ENCODE assay signal across 21 cellular contexts in genomic region chr3:55402886-55403605, GRCh38.
A peak's percentile ranks its signal among the peaks of the same experiment; 100 is the strongest.
DNase-seq lines count a peak whose midpoint lies in the region; ATAC-seq and TF ChIP-seq lines count a peak whose summit lies in the region.
"Had no signal": no experiment of that assay in that cellular context is flagged by ENCODE, and none has a peak within 500 bp of the region (broad histone marks: within the 10 kb centered on the region; RNA-seq: fewer than 3 reads in every experiment).

No MANE protein-coding gene starts in this region.

- no peaks in the 10 kb centered on the region for H3K27me3 Mint-ChIP-seq in activated CD8-positive, alpha-beta T cell treated with anti-CD3 and anti-CD28 coated beads for 36 hours
- H3K27me3 Mint-ChIP-seq: activated B cell treated with CpG ODN at 0.5 μM for 24 hours; activated naive CD8-positive, alpha-beta T cell treated with anti-CD3 and anti-CD28 coated beads, Interleukin-2, amount 10 ng/mL, durations not matched to agents 7 days and 5 days; CD4-positive, alpha-beta T cell; T-cell had no signal

- in situ Hi-C loops in astrocyte of the spinal cord (cut with HindIII; ENCODE audit: low sequenced_read_pairs), result no loop called here

- DNase-seq in DMS53 treated with DMSO at 0.1 percent for 48 hours (lab: John Stamatoyannopoulos, UW; ENCODE audit: unreplicated experiment) (peak; percentile 21), NCI-H146 treated with DMSO at 0.1 percent for 48 hours (lab: John Stamatoyannopoulos, UW; ENCODE audit: unreplicated experiment) (peak; percentile 64), astrocyte of the spinal cord (ENCODE audit: low read depth, low spot score) (peak; percentile 26), left lung (no peak), stomach (no peak)
- DNase-seq in activated CD8-positive, alpha-beta T cell treated with anti-CD3 and anti-CD28 coated beads for 36 hours, result no peak
- DNase-seq: activated B cell treated with CpG ODN at 0.5 μM for 24 hours; activated CD8-positive, alpha-beta T cell treated with anti-CD3 and anti-CD28 coated beads, Interleukin-2, amount 10 ng/mL, durations not matched to agents 7 days and 5 days; activated naive CD8-positive, alpha-beta T cell treated with anti-CD3 and anti-CD28 coated beads, Interleukin-2, amount 10 ng/mL, durations not matched to agents 7 days and 5 days; CD4-positive, alpha-beta T cell; effector CD4-positive, alpha-beta T cell; kidney; NCI-H1048; NK-92 treated with Interleukin-12 subunit alpha and Interleukin-12 subunit beta, amount 100 ng/mL, for 24 hours; stimulated activated CD4-positive, alpha-beta T cell treated with anti-CD3 and anti-CD28 coated beads, Interleukin-4, amount 100 ng/mL, for 1 hour; T-cell had no signal

- intact Hi-C loops in left lung (cut with DNase I) (no loop called here), stomach (cut with DNase I; ENCODE audit: low total_unique reads) (no loop called here)
- intact Hi-C loops in activated CD8-positive, alpha-beta T cell treated with anti-CD3 and anti-CD28 coated beads for 36 hours (cut with micrococcal nuclease), result no loop called here

- POLR2A ChIA-PET in activated CD8-positive, alpha-beta T cell treated with anti-CD3 and anti-CD28 coated beads for 36 hours (lab: Charles Lee), result no interaction called here

- no peak for TF ChIP-seq EP300 in stomach (IDR thresholded peaks at IDR 0.05)

- ATAC-seq in left lung (peak; percentile 41), HG03039 (IDR thresholded peaks at IDR 0.05; ENCODE audit: unreplicated experiment) (no peak), HG03432 (IDR thresholded peaks at IDR 0.05; ENCODE audit: unreplicated experiment) (no peak)
- no peak for ATAC-seq in activated CD8-positive, alpha-beta T cell treated with anti-CD3 and anti-CD28 coated beads for 36 hours
- ATAC-seq: activated CD8-positive, alpha-beta T cell treated with anti-CD3 and anti-CD28 coated beads, Interleukin-2, amount 10 ng/mL, durations not matched to agents 7 days and 5 days; Right ventricle myocardium inferior; T-cell had no signal

- H3K36me3 Mint-ChIP-seq in activated CD8-positive, alpha-beta T cell treated with anti-CD3 and anti-CD28 coated beads for 36 hours (ENCODE audit: low read depth), result no peaks in the 10 kb centered on the region
- H3K36me3 Mint-ChIP-seq: activated naive CD8-positive, alpha-beta T cell treated with anti-CD3 and anti-CD28 coated beads, Interleukin-2, amount 10 ng/mL, durations not matched to agents 7 days and 5 days; T-cell had no signal

- no peak overlapping the region for H3K27ac Mint-ChIP-seq in activated CD8-positive, alpha-beta T cell treated with anti-CD3 and anti-CD28 coated beads for 36 hours
- H3K27ac Mint-ChIP-seq: activated B cell treated with CpG ODN at 0.5 μM for 24 hours; activated CD8-positive, alpha-beta T cell treated with anti-CD3 and anti-CD28 coated beads, Interleukin-2, amount 10 ng/mL, durations not matched to agents 7 days and 5 days; activated naive CD8-positive, alpha-beta T cell treated with anti-CD3 and anti-CD28 coated beads, Interleukin-2, amount 10 ng/mL, durations not matched to agents 7 days and 5 days; CD4-positive, alpha-beta T cell; T-cell had no signal

- H3K4me3 ChIP-seq in astrocyte of the spinal cord (ENCODE audit: low read depth, low read length), result no peak overlapping the region
- no peak overlapping the region for H3K4me3 ChIP-seq in left lung
- H3K4me3 ChIP-seq in stomach, result no peak overlapping the region
- H3K4me3 ChIP-seq: cardiac muscle cell, skin epidermis had no signal

- 34 to 63% (median 44%) methylated on average over 4 of the region's 4 CpGs for WGBS in stomach, 5 donors

- H3K9me3 ChIP-seq in left lung, result peaks cover 0 to 15% of the 10 kb centered on the region in 2 donors
- peaks cover 0 to 19% (median 10%) of the 10 kb centered on the region in 4 donors for H3K9me3 ChIP-seq in stomach

- H3K4me1 Mint-ChIP-seq in activated CD8-positive, alpha-beta T cell treated with anti-CD3 and anti-CD28 coated beads for 36 hours (ENCODE audit: low read depth), result no peaks in the 10 kb centered on the region
- H3K4me1 Mint-ChIP-seq: activated B cell treated with CpG ODN at 0.5 μM for 24 hours; activated naive CD8-positive, alpha-beta T cell treated with anti-CD3 and anti-CD28 coated beads, Interleukin-2, amount 10 ng/mL, durations not matched to agents 7 days and 5 days; T-cell had no signal

- TF ChIP-seq POLR2A in stomach (IDR thresholded peaks at IDR 0.05), result no peak

- H3K27me3 ChIP-seq in left lung (no peaks in the 10 kb centered on the region), stomach (no peaks in the 10 kb centered on the region)
- H3K27me3 ChIP-seq: cardiac muscle cell had no signal

- H3K27ac ChIP-seq in left lung (no peak overlapping the region), stomach (no peak overlapping the region)
- H3K27ac ChIP-seq: cardiac muscle cell, skin epidermis had no signal

- H3K4me1 ChIP-seq in left lung, result no peaks in the 10 kb centered on the region
- H3K4me1 ChIP-seq in stomach, result peaks cover 0 to 4% (median 2%) of the 10 kb centered on the region in 4 donors

- H3K9me3 Mint-ChIP-seq in activated CD8-positive, alpha-beta T cell treated with anti-CD3 and anti-CD28 coated beads for 36 hours, result peaks cover 5% of the 10 kb centered on the region

- H3K4me3 Mint-ChIP-seq in activated CD8-positive, alpha-beta T cell treated with anti-CD3 and anti-CD28 coated beads for 36 hours, result no peak overlapping the region
- H3K4me3 Mint-ChIP-seq: activated B cell treated with CpG ODN at 0.5 μM for 24 hours; activated CD8-positive, alpha-beta T cell treated with anti-CD3 and anti-CD28 coated beads, Interleukin-2, amount 10 ng/mL, durations not matched to agents 7 days and 5 days; activated naive CD8-positive, alpha-beta T cell treated with anti-CD3 and anti-CD28 coated beads, Interleukin-2, amount 10 ng/mL, durations not matched to agents 7 days and 5 days; CD4-positive, alpha-beta T cell; T-cell had no signal

- H3K36me3 ChIP-seq in left lung (no peaks in the 10 kb centered on the region), stomach (no peaks in the 10 kb centered on the region)
- H3K36me3 ChIP-seq: cardiac muscle cell had no signal

- no peak for TF ChIP-seq CTCF in astrocyte of the spinal cord (IDR thresholded peaks at IDR 0.05; ENCODE audit: low read depth, low read length)
- no peak for TF ChIP-seq CTCF in left lung (IDR thresholded peaks at IDR 0.05)
- TF ChIP-seq CTCF in activated CD8-positive, alpha-beta T cell treated with anti-CD3 and anti-CD28 coated beads for 36 hours (IDR thresholded peaks at IDR 0.05), result no peak
- TF ChIP-seq CTCF in stomach (IDR thresholded peaks at IDR 0.05), result no peak

- CTCF ChIA-PET in activated CD8-positive, alpha-beta T cell treated with anti-CD3 and anti-CD28 coated beads for 36 hours (lab: Charles Lee), result no interaction called here

Comparison
In these comparisons a context has a peak if more than half of its experiments do, and no peak if none do; other contexts are left out.
1. DNase-seq: peak in DMS53 treated with DMSO at 0.1 percent for 48 hours (single experiment), NCI-H146 treated with DMSO at 0.1 percent for 48 hours (single experiment) and astrocyte of the spinal cord (single experiment); none in left lung (0 of 2), activated CD8-positive, alpha-beta T cell treated with anti-CD3 and anti-CD28 coated beads for 36 hours (single experiment) and stomach (single experiment).